24 cellular contexts compared by ENCODE assay signal in genomic region chr5:125228358-125228757, GRCh38.
"Had no signal": no experiment of that assay in that cellular context is flagged by ENCODE, and none has a peak within 500 bp of the region (broad histone marks: within the 10 kb centered on the region; RNA-seq: fewer than 3 reads in every experiment).

No MANE protein-coding gene starts in this region.

- H3K4me3 ChIP-seq: gastroesophageal sphincter, right atrium auricular region, tibial nerve had no signal

- H3K27ac ChIP-seq: gastroesophageal sphincter, right atrium auricular region, tibial nerve, WERI-Rb-1 had no signal

- H3K36me3 ChIP-seq: gastroesophageal sphincter, right atrium auricular region, tibial nerve, WERI-Rb-1 had no signal

- DNase-seq: activated CD4-positive, alpha-beta T cell treated with anti-CD3 and anti-CD28 coated beads for 48 hours; activated CD4-positive, alpha-beta T cell treated with anti-CD3 and anti-CD28 coated beads, Interleukin-2, amount 50 U/mL, for 48 hours; activated CD8-positive, alpha-beta memory T cell treated with anti-CD3 and anti-CD28 coated beads for 24 hours; activated effector memory CD4-positive, alpha-beta T cell treated with Interleukin-2 at 50 U/mL for 16 hours; activated naive CD4-positive, alpha-beta T cell treated with Interleukin-2 at 50 U/mL for 16 hours; anterior cingulate cortex; effector CD8-positive, alpha-beta T cell; erythroblast; head of caudate nucleus; hippocampal formation; left cardiac atrium; left ventricle myocardium superior; mammary epithelial cell; naive B cell; nucleus accumbens; stimulated activated CD4-positive, alpha-beta T cell treated with anti-CD3 and anti-CD28 coated beads, Interleukin-15, amount 100 ng/mL, for 24 hours; stimulated activated CD4-positive, alpha-beta T cell treated with anti-CD3 and anti-CD28 coated beads, Interleukin-2, amount 100 ng/mL, for 24 hours; stimulated activated naive CD4-positive, alpha-beta T cell treated with Interleukin-2 at 50 U/mL for 16 hours; T-helper 17 cell; T1000; WERI-Rb-1 had no signal

- H3K27me3 ChIP-seq: gastroesophageal sphincter, right atrium auricular region, tibial nerve had no signal

- H3K4me1 ChIP-seq: gastroesophageal sphincter, right atrium auricular region had no signal

- H3K9me3 ChIP-seq: gastroesophageal sphincter, right atrium auricular region, tibial nerve had no signal
